In the genomic region with DNA sequence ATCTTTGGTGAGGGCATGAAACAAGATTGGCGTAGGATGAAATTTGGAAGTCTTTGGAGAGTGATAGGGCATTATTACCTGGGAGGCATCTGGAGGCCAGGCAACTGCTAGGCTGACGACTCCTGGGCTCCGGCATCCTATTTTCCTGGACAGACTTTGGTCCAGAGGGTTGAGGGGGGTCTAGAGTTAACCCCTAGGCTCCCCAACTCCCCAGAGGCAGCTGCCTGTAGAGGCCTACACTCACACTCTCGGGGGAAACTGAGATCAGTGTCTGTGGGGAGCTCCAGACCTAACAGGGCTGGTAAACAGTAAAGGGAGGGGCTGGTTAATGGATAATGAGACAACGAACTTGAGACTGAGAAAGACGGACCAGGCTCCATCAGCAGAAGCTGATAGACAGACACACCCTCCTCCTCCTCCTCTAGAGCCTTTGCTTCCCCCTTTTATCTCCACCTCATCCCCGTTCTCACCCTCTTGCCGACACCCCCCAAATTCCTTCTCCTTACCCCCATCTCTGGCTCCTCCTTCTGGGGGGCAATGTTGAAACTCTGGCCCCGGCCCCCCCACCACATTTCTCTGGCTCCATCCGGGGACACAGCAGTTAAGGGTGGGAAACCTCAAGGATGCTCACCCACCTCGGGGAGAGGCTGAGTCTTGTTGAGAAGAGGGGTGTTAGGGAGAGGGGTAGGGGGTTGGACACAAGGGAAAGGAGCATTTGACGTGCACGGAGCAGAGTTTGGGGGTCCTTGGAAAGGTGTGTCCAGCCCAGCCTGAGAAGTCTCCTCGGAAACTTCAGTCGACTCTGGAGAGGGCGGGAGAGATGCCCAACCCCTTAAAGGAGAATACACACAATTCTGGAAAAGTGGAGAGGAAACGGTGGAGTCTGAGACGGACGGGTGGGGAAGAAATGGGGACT, we compare ENCODE assay signal across 8 cellular contexts. TPM values are rescaled to one million over a fixed set of nuclear protein-coding genes. Genes with fewer than 3 reads are reported as not detected.
DNase-seq lines count a peak whose midpoint lies in the region; ATAC-seq and TF ChIP-seq lines count a peak whose summit lies in the region.

A gene with protein sequence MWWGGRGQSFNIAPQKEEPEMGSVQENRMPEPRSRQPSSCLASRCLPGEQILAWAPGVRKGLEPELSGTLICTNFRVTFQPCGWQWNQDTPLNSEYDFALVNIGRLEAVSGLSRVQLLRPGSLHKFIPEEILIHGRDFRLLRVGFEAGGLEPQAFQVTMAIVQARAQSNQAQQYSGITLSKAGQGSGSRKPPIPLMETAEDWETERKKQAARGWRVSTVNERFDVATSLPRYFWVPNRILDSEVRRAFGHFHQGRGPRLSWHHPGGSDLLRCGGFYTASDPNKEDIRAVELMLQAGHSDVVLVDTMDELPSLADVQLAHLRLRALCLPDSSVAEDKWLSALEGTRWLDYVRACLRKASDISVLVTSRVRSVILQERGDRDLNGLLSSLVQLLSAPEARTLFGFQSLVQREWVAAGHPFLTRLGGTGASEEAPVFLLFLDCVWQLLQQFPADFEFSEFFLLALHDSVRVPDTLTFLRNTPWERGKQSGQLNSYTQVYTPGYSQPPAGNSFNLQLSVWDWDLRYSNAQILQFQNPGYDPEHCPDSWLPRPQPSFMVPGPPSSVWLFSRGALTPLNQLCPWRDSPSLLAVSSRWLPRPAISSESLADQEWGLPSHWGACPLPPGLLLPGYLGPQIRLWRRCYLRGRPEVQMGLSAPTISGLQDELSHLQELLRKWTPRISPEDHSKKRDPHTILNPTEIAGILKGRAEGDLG (minus strand): TSS at position 804 of the 916 bp plus-strand sequence. CDS start 232 bp downstream, at position 572.

- DNase-seq in G401 (ENCODE audit: low spot score), result peak; percentile 61
- DNase-seq in RKO (ENCODE audit: low spot score), result peak; percentile 66
- DNase-seq in epithelial cell of esophagus (ENCODE audit: low read depth), result peak; percentile 51
- DNase-seq in stimulated activated CD8-positive, alpha-beta memory T cell treated with anti-CD3 and anti-CD28 coated beads, Interleukin-4, amount 100 ng/mL, for 48 hours, result no peak
- DNase-seq in NCI-H2081 treated with DMSO at 0.1 percent for 48 hours (lab: John Stamatoyannopoulos, UW), result no peak

- H3K27ac ChIP-seq in muscle layer of colon (ENCODE audit: low read depth, low read length), result peak within 1 kb of the TSS; percentile 61

- ATAC-seq in HG03135 (IDR thresholded peaks at IDR 0.05; ENCODE audit: unreplicated experiment), result no peak
- ATAC-seq in HG03457 (IDR thresholded peaks at IDR 0.05; ENCODE audit: unreplicated experiment), result no peak

- H3K36me3 ChIP-seq in muscle layer of colon (ENCODE audit: insufficient read depth, low read length), result peaks cover 27% of the 10 kb centered on the region

- in situ Hi-C loops in G401 (cut with HindIII; ENCODE audit: low sequenced_read_pairs), result no loop called here

- H3K4me1 ChIP-seq in muscle layer of colon (ENCODE audit: insufficient read depth, low read length), result peaks cover 38% of the 10 kb centered on the region

- no peak for TF ChIP-seq CTCF in epithelial cell of esophagus (IDR thresholded peaks at IDR 0.05; ENCODE audit: insufficient read depth, low read depth, low read length, missing control alignments)

- H3K4me3 ChIP-seq in epithelial cell of esophagus (ENCODE audit: low read length) (peak within 1 kb of the TSS; percentile 72), muscle layer of colon (ENCODE audit: low read depth in 1 of 2, low read length in 2 of 2) (peak within 1 kb of the TSS; percentile 72 to 91)

- no peaks in the 10 kb centered on the region for H3K9me3 ChIP-seq in muscle layer of colon (ENCODE audit: low read length)

- H3K27me3 ChIP-seq in muscle layer of colon (ENCODE audit: control insufficient read depth in 1 of 2, insufficient read depth in 2 of 2, low read length in 2 of 2), result no peaks in the 10 kb centered on the region

- H3K9ac ChIP-seq in muscle layer of colon (ENCODE audit: low read length), result peak within 1 kb of the TSS; percentile 75

RNA-seq across cellular contexts. Expression of the gene that starts here (rescaled TPM):
- total RNA-seq in G401 (2014; rRNA removed; shearing (Covaris generic)), result 7.8 and 8.4 TPM in 2 replicates

Comparison
In these comparisons a context has a peak if more than half of its experiments do, and no peak if none do; other contexts are left out.
1. DNase-seq: peak in G401 (single experiment), RKO (single experiment) and epithelial cell of esophagus (single experiment); none in stimulated activated CD8-positive, alpha-beta memory T cell treated with anti-CD3 and anti-CD28 coated beads, Interleukin-4, amount 100 ng/mL, for 48 hours (single experiment) and NCI-H2081 treated with DMSO at 0.1 percent for 48 hours (single experiment).